Comparison of ENCODE assay signal across 24 cellular contexts in the genomic region with DNA sequence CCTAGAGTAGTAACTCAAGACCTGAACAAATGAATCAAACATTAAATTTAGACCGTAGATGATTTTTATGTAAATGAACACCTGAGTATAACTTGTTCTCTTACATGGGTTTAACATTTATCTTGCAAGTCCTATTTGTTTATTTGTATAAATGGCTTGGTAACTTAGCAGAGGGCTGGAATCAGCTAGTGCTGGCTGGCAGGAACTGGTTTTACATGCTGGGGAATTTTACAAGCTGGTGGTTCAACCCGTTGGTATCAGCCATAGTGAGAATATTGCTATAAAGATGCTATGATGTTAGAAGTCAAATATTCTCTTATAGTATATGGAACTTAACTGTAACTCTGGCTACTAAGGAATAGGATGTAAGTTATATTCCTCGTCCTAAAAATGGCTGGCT. TPM values are rescaled to one million over a fixed set of nuclear protein-coding genes. Genes with fewer than 3 reads are reported as not detected.
"Had no signal": no experiment of that assay in that cellular context is flagged by ENCODE, and none has a peak within 500 bp of the region (broad histone marks: within the 10 kb centered on the region; RNA-seq: fewer than 3 reads in every experiment).

No MANE protein-coding gene starts in this region.

- H3K9ac ChIP-seq: parathyroid adenoma had no signal

- H2AFZ ChIP-seq: parathyroid adenoma had no signal

- FAIRE-seq: urothelium cell line had no signal

- H3K27me3 ChIP-seq: foreskin keratinocyte, right lobe of liver, tibial nerve had no signal

- H3K4me3 Mint-ChIP-seq: activated CD4-positive, alpha-beta memory T cell treated with anti-CD3 and anti-CD28 coated beads, Interleukin-2, amount 10 ng/mL, durations not matched to agents 7 days and 5 days; activated CD4-positive, alpha-beta T cell treated with anti-CD3 and anti-CD28 coated beads, Interleukin-2, amount 10 ng/mL, durations not matched to agents 24 days and 14 days; activated naive CD4-positive, alpha-beta T cell treated with anti-CD3 and anti-CD28 coated beads, Interleukin-2, amount 10 ng/mL, durations not matched to agents 7 days and 5 days; immature natural killer cell; memory B cell; nephron progenitor cell; stimulated activated effector memory CD8-positive, alpha-beta T cell treated with anti-CD3 and anti-CD28 coated beads, Interleukin-12 subunit alpha, Interleukin-12 subunit beta, amount 100 ng/mL, for 72 hours; stimulated activated naive CD8-positive, alpha-beta T cell treated with anti-CD3 and anti-CD28 coated beads, Interleukin-15, amount 100 ng/mL, for 72 hours; T-helper 17 cell had no signal

- H3K36me3 ChIP-seq: right lobe of liver, tibial nerve had no signal

- H3K9me3 Mint-ChIP-seq: activated CD4-positive, alpha-beta memory T cell treated with anti-CD3 and anti-CD28 coated beads, Interleukin-2, amount 10 ng/mL, durations not matched to agents 7 days and 5 days; activated CD4-positive, alpha-beta T cell treated with anti-CD3 and anti-CD28 coated beads, Interleukin-2, amount 10 ng/mL, durations not matched to agents 24 days and 14 days; activated naive CD4-positive, alpha-beta T cell treated with anti-CD3 and anti-CD28 coated beads, Interleukin-2, amount 10 ng/mL, durations not matched to agents 7 days and 5 days; immature natural killer cell; memory B cell; nephron progenitor cell; stimulated activated effector memory CD8-positive, alpha-beta T cell treated with anti-CD3 and anti-CD28 coated beads, Interleukin-12 subunit alpha, Interleukin-12 subunit beta, amount 100 ng/mL, for 72 hours; stimulated activated naive CD8-positive, alpha-beta T cell treated with anti-CD3 and anti-CD28 coated beads, Interleukin-15, amount 100 ng/mL, for 72 hours had no signal

- H3K4me1 Mint-ChIP-seq: activated CD4-positive, alpha-beta memory T cell treated with anti-CD3 and anti-CD28 coated beads, Interleukin-2, amount 10 ng/mL, durations not matched to agents 7 days and 5 days; activated naive CD4-positive, alpha-beta T cell treated with anti-CD3 and anti-CD28 coated beads, Interleukin-2, amount 10 ng/mL, durations not matched to agents 7 days and 5 days; immature natural killer cell; memory B cell; stimulated activated naive CD8-positive, alpha-beta T cell treated with anti-CD3 and anti-CD28 coated beads, Interleukin-15, amount 100 ng/mL, for 72 hours; T-helper 17 cell had no signal

- H3K9me3 ChIP-seq: right lobe of liver, tibial nerve had no signal

- ATAC-seq: foreskin keratinocyte; right lobe of liver; stimulated activated effector memory CD8-positive, alpha-beta T cell treated with anti-CD3 and anti-CD28 coated beads, Interleukin-12 subunit alpha, Interleukin-12 subunit beta, amount 100 ng/mL, for 72 hours; stimulated activated naive CD8-positive, alpha-beta T cell treated with anti-CD3 and anti-CD28 coated beads, Interleukin-15, amount 100 ng/mL, for 72 hours; T-helper 17 cell had no signal

- H3K27ac ChIP-seq: foreskin keratinocyte, parathyroid adenoma, right lobe of liver, tibial nerve had no signal

- DNase-seq: activated CD4-positive, alpha-beta memory T cell treated with anti-CD3 and anti-CD28 coated beads, Interleukin-2, amount 10 ng/mL, durations not matched to agents 7 days and 5 days; activated CD4-positive, alpha-beta T cell treated with anti-CD3 and anti-CD28 coated beads, Interleukin-2, amount 10 ng/mL, durations not matched to agents 24 days and 14 days; activated effector memory CD4-positive, alpha-beta T cell treated with anti-CD3 and anti-CD28 coated beads, Interleukin-2, amount 50 U/mL, for 16 hours; activated naive CD4-positive, alpha-beta T cell treated with anti-CD3 and anti-CD28 coated beads, Interleukin-2, amount 10 ng/mL, durations not matched to agents 7 days and 5 days; amygdala; cerebellar nuclear complex; cortex of kidney; erythroblast; immature natural killer cell; nephron progenitor cell; right lobe of liver; stimulated activated CD4-positive, alpha-beta T cell treated with anti-CD3 and anti-CD28 coated beads, Interleukin-2, amount 100 ng/mL, for 24 hours; stimulated activated naive CD8-positive, alpha-beta T cell treated with anti-CD3 and anti-CD28 coated beads, Interleukin-15, amount 100 ng/mL, for 72 hours; T-helper 17 cell had no signal

- H3K27ac Mint-ChIP-seq: activated CD4-positive, alpha-beta memory T cell treated with anti-CD3 and anti-CD28 coated beads, Interleukin-2, amount 10 ng/mL, durations not matched to agents 7 days and 5 days; activated CD4-positive, alpha-beta T cell treated with anti-CD3 and anti-CD28 coated beads, Interleukin-2, amount 10 ng/mL, durations not matched to agents 24 days and 14 days; activated naive CD4-positive, alpha-beta T cell treated with anti-CD3 and anti-CD28 coated beads, Interleukin-2, amount 10 ng/mL, durations not matched to agents 7 days and 5 days; immature natural killer cell; memory B cell; nephron progenitor cell; stimulated activated effector memory CD8-positive, alpha-beta T cell treated with anti-CD3 and anti-CD28 coated beads, Interleukin-12 subunit alpha, Interleukin-12 subunit beta, amount 100 ng/mL, for 72 hours; stimulated activated naive CD8-positive, alpha-beta T cell treated with anti-CD3 and anti-CD28 coated beads, Interleukin-15, amount 100 ng/mL, for 72 hours; T-helper 17 cell had no signal

- H3K4me1 ChIP-seq: parathyroid adenoma had no signal

- H3K79me2 ChIP-seq: parathyroid adenoma had no signal

- H3K4me3 ChIP-seq: right lobe of liver, skin epidermis, tibial nerve had no signal

- H3K36me3 Mint-ChIP-seq: activated naive CD4-positive, alpha-beta T cell treated with anti-CD3 and anti-CD28 coated beads, Interleukin-2, amount 10 ng/mL, durations not matched to agents 7 days and 5 days; immature natural killer cell; memory B cell; stimulated activated effector memory CD8-positive, alpha-beta T cell treated with anti-CD3 and anti-CD28 coated beads, Interleukin-12 subunit alpha, Interleukin-12 subunit beta, amount 100 ng/mL, for 72 hours had no signal

RNA-seq across cellular contexts. Expression of gene SLC22A2, which starts 8.9 kb away (rescaled TPM):
- total RNA-seq: activated CD4-positive, alpha-beta memory T cell treated with anti-CD3 and anti-CD28 coated beads, Interleukin-2, amount 10 ng/mL, durations not matched to agents 7 days and 5 days; activated CD4-positive, alpha-beta T cell treated with anti-CD3 and anti-CD28 coated beads, Interleukin-2, amount 10 ng/mL, durations not matched to agents 24 days and 14 days; fibroblast of lung; foreskin keratinocyte; lower leg skin; myocyte; right lobe of liver; T-helper 17 cell; tibial nerve had no signal
- polyA plus RNA-seq: fibroblast of lung, foreskin keratinocyte, immature natural killer cell had no signal
